36 cellular contexts compared by ENCODE assay signal in genomic region chr19:4194353-4194752, GRCh38. TPM values are rescaled to one million over a fixed set of nuclear protein-coding genes. Genes with fewer than 3 reads are reported as not detected.
"Had no signal": no experiment of that assay in that cellular context is flagged by ENCODE, and none has a peak within 500 bp of the region (broad histone marks: within the 10 kb centered on the region; RNA-seq: fewer than 3 reads in every experiment).

No MANE protein-coding gene starts in this region.

- H3K9me3 ChIP-seq: ascending aorta, gastroesophageal sphincter, mucosa of descending colon, psoas muscle, sigmoid colon, upper lobe of left lung, vagina had no signal

- H3K4me3 ChIP-seq: ascending aorta, cardiac muscle cell, gastroesophageal sphincter, mucosa of descending colon, psoas muscle, sigmoid colon, upper lobe of left lung, vagina had no signal

- ATAC-seq: activated CD4-positive, alpha-beta T cell treated with anti-CD3 and anti-CD28 coated beads for 36 hours; activated naive CD4-positive, alpha-beta T cell treated with anti-CD3 and anti-CD28 coated beads, Interleukin-2, amount 50 U/mL, for 72 hours; activated T-cell treated with anti-CD3 and anti-CD28 coated beads, Interleukin-2, amount 50 U/mL, for 72 hours; effector memory CD8-positive, alpha-beta T cell; gastroesophageal sphincter; left cardiac atrium; left ventricle myocardium superior; mucosa of descending colon; natural killer cell treated with Interleukin-12 subunit alpha and Interleukin-12 subunit beta and Interleukin-15 and Interleukin-18, amount 100 ng/mL, for 72 hours; psoas muscle; stimulated activated memory B cell treated with anti-CD40 and anti-IgM and Interleukin-4, amounts not matched to agents 10 μg/mL and 1 μg/mL and 100 μg/mL, for 72 hours; stimulated activated naive CD8-positive, alpha-beta T cell treated with anti-CD3 and anti-CD28 coated beads, Interleukin-15, amount 100 ng/mL, for 72 hours had no signal

- H3K4me1 ChIP-seq: ascending aorta, parathyroid adenoma, psoas muscle, vagina had no signal

- DNase-seq: activated B cell treated with CpG ODN at 0.5 μM for 24 hours; activated CD4-positive, alpha-beta T cell treated with anti-CD3 and anti-CD28 coated beads for 36 hours; activated CD4-positive, alpha-beta T cell treated with anti-CD3 and anti-CD28 coated beads, Interleukin-2, amount 50 U/mL, for 4 hours; activated naive CD4-positive, alpha-beta T cell; activated T-cell treated with anti-CD3 and anti-CD28 coated beads for 4 hours; activated T-cell treated with anti-CD3 and anti-CD28 coated beads, Interleukin-2, amount 50 U/mL, for 72 hours; cortex of kidney; effector memory CD8-positive, alpha-beta T cell; hippocampal formation; left cardiac atrium; left ventricle myocardium superior; mucosa of descending colon; psoas muscle; sigmoid colon; small intestine; stimulated activated CD4-positive, alpha-beta T cell treated with anti-CD3 and anti-CD28 coated beads, Interleukin-4, amount 100 ng/mL, for 24 hours; stimulated activated naive CD8-positive, alpha-beta T cell treated with anti-CD3 and anti-CD28 coated beads, Interleukin-15, amount 100 ng/mL, for 72 hours; substantia nigra; T-helper 2 cell; upper lobe of left lung had no signal

- H3K9ac ChIP-seq: parathyroid adenoma had no signal

- H3K27ac ChIP-seq: ascending aorta, cardiac muscle cell, gastroesophageal sphincter, parathyroid adenoma, psoas muscle, sigmoid colon, upper lobe of left lung, vagina had no signal

- H3K79me2 ChIP-seq: parathyroid adenoma had no signal

- H3K36me3 ChIP-seq: ascending aorta, cardiac muscle cell, gastroesophageal sphincter, sigmoid colon, upper lobe of left lung, vagina had no signal

- H2AFZ ChIP-seq: parathyroid adenoma had no signal

RNA-seq across cellular contexts. Expression of gene ANKRD24, which starts 11.9 kb away (rescaled TPM):
- total RNA-seq: ascending aorta had no signal

RNA-seq across cellular contexts. Expression of gene EBI3, which starts 35.0 kb away (rescaled TPM):
- total RNA-seq: ascending aorta, cardiac muscle cell, fibroblast of lung, vagina had no signal
- polyA plus RNA-seq: cardiac muscle cell had no signal

RNA-seq across cellular contexts. Expression of gene CREB3L3, which starts 40.9 kb away (rescaled TPM):
- total RNA-seq: activated B cell treated with CpG ODN at 0.5 μM for 24 hours; activated CD4-positive, alpha-beta T cell treated with anti-CD3 and anti-CD28 coated beads for 36 hours; cardiac muscle cell; cerebellum; endothelial cell of umbilical vein; fibroblast of villous mesenchyme; gastroesophageal sphincter; left cardiac atrium; left ventricle myocardium superior; lung microvascular endothelial cell; myocyte; natural killer cell treated with Interleukin-12 subunit alpha and Interleukin-12 subunit beta and Interleukin-15 and Interleukin-18, amount 100 ng/mL, for 72 hours; psoas muscle; vagina had no signal
- polyA plus RNA-seq: cardiac muscle cell, endothelial cell of umbilical vein, esophagus, fibroblast of lung, keratinocyte had no signal
